ENCODE assay signal across 9 cellular contexts in genomic region chr5:139177809-139178581, GRCh38. TPM values are rescaled to one million over a fixed set of nuclear protein-coding genes. Genes with fewer than 3 reads are reported as not detected.
DNase-seq lines count a peak whose midpoint lies in the region; ATAC-seq lines count a peak whose summit lies in the region.
"Had no signal": no experiment of that assay in that cellular context is flagged by ENCODE, and none has a peak within 500 bp of the region (broad histone marks: within the 10 kb centered on the region; RNA-seq: fewer than 3 reads in every experiment).

No MANE protein-coding gene starts in this region.

- no peak for DNase-seq in KG1 (lab: John Stamatoyannopoulos, UW)

- H3K4me3 ChIP-seq in HUES64 (ENCODE audit: low read length): no peak overlapping the region
- H3K4me3 ChIP-seq in mesodermal cell (ENCODE audit: extremely low read depth, insufficient read depth, low read length, poor library complexity, severe bottlenecking): no peak overlapping the region

- H3K36me3 ChIP-seq in HUES64 (ENCODE audit: insufficient read depth, low read length): no peaks in the 10 kb centered on the region
- no peaks in the 10 kb centered on the region for H3K36me3 ChIP-seq in mesodermal cell (ENCODE audit: control insufficient read depth, insufficient read depth, low read length)

- no peak overlapping the region for H3K4me3 Mint-ChIP-seq in activated T-helper 17 cell treated with anti-CD3 and anti-CD28 coated beads, Interleukin-2, amount 50 U/mL, for 72 hours

- no peaks in the 10 kb centered on the region for H3K9me3 ChIP-seq in HUES64 (ENCODE audit: insufficient read depth, low read depth, low read length)
- H3K9me3 ChIP-seq in mesodermal cell (ENCODE audit: control insufficient read depth, low read length): peaks cover under 1% of the 10 kb centered on the region

- peak; percentile 53 for ATAC-seq in GM18909 (IDR thresholded peaks at IDR 0.05; ENCODE audit: poor library complexity, unreplicated experiment)
- ATAC-seq in activated T-helper 17 cell treated with anti-CD3 and anti-CD28 coated beads, Interleukin-2, amount 50 U/mL, for 72 hours (replicated peaks): peak; percentile 47
- no peak for ATAC-seq in HG02678 (IDR thresholded peaks at IDR 0.05; ENCODE audit: unreplicated experiment)
- ATAC-seq in GM18873 (IDR thresholded peaks at IDR 0.05; ENCODE audit: low FRiP score, unreplicated experiment): no peak
- ATAC-seq in GM21526 (IDR thresholded peaks at IDR 0.05; ENCODE audit: low FRiP score, unreplicated experiment): no peak

- H3K27me3 ChIP-seq in HUES64 (ENCODE audit: insufficient read depth, low read length): no peaks in the 10 kb centered on the region

- H3K9ac ChIP-seq in HUES64 (ENCODE audit: low read depth, low read length): no peak overlapping the region

- H3K27me3 Mint-ChIP-seq in activated T-helper 17 cell treated with anti-CD3 and anti-CD28 coated beads, Interleukin-2, amount 50 U/mL, for 72 hours: no peaks in the 10 kb centered on the region

- WGBS in HUES64: 84% methylated on average over 1 of the region's 1 CpG
- 67 to 79% methylated on average over 1 of the region's 1 CpG for WGBS in mesodermal cell (ENCODE audit: insufficient coverage in 2 of 2), 2 experiments

- H3K9me3 Mint-ChIP-seq in activated T-helper 17 cell treated with anti-CD3 and anti-CD28 coated beads, Interleukin-2, amount 50 U/mL, for 72 hours: no peaks in the 10 kb centered on the region

- H3K4me1 Mint-ChIP-seq in activated T-helper 17 cell treated with anti-CD3 and anti-CD28 coated beads, Interleukin-2, amount 50 U/mL, for 72 hours: peaks cover 6% of the 10 kb centered on the region

- no peaks in the 10 kb centered on the region for H3K36me3 Mint-ChIP-seq in activated T-helper 17 cell treated with anti-CD3 and anti-CD28 coated beads, Interleukin-2, amount 50 U/mL, for 72 hours (ENCODE audit: low read depth)

- H3K4me1 ChIP-seq in HUES64 (ENCODE audit: insufficient read depth, low read length): peaks cover 16% of the 10 kb centered on the region; the same call in 1 of the 2 replicates
- peaks cover 21% of the 10 kb centered on the region for H3K4me1 ChIP-seq in mesodermal cell (ENCODE audit: control insufficient read depth, insufficient read depth, low read length, poor library complexity, severe bottlenecking)

- peak overlapping the region; percentile 36; the same call in 1 of the 2 replicates for H3K27ac ChIP-seq in HUES64 (ENCODE audit: low read depth, low read length)
- H3K27ac ChIP-seq in mesodermal cell (ENCODE audit: low read depth, low read length, severe bottlenecking): peak overlapping the region; percentile 81
- H3K27ac ChIP-seq: HL-60 had no signal

- H3K27ac Mint-ChIP-seq in activated T-helper 17 cell treated with anti-CD3 and anti-CD28 coated beads, Interleukin-2, amount 50 U/mL, for 72 hours: peak overlapping the region; percentile 42

RNA-seq across cellular contexts. Expression of gene SIL1, which starts 20.2 kb away (rescaled TPM):
- 4.7 TPM for polyA plus RNA-seq in HUES64 (2013, experiment 1 of 2)
- polyA plus RNA-seq in HUES64 (2013, experiment 2 of 2): 6.1 TPM
- 10 to 100 TPM; 24.4 to 27.0 TPM for total RNA-seq in activated T-helper 17 cell treated with anti-CD3 and anti-CD28 coated beads, Interleukin-2, amount 50 U/mL, for 72 hours
- 20.0 TPM for polyA plus RNA-seq in mesodermal cell (2013, experiment 1 of 2)
- polyA plus RNA-seq in mesodermal cell (2013, experiment 2 of 2): 18.1 TPM

Comparison
In these comparisons a context has a peak if more than half of its experiments do, and no peak if none do; other contexts are left out.
1. ATAC-seq: peak in GM18909 (single experiment) and activated T-helper 17 cell treated with anti-CD3 and anti-CD28 coated beads, Interleukin-2, amount 50 U/mL, for 72 hours (single experiment); none in HG02678 (single experiment), GM18873 (single experiment) and GM21526 (single experiment).